Comparison of ENCODE assay signal across 1 cellular context in the genomic region with DNA sequence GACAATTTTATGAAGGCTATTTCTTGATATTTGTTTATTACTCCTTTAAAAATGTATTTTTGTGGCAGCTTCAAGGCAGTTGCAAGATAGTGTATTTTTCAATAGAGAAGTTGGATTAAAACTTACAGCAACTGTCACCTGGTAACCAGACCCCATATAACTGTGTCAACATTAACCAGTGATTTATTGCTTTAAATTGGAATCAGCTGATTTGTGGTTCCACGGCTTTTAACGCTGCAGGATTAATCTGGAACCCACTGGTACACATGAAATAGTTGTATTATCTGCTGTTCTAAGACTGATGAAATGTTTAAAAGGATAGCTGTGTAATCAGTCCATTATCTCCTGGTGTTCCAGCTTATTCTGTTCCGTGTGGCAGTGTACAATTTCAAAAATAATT.
A peak's percentile ranks its signal among the peaks of the same experiment; 100 is the strongest.
TF ChIP-seq lines count a peak whose summit lies in the region.

No MANE protein-coding gene starts in this region.

TF ChIP-seq in K562, 482 proteins besides CTCF, POLR2A, EP300 and RAD21 (continued from another document):
- TF ChIP-seq, protein P1, sequence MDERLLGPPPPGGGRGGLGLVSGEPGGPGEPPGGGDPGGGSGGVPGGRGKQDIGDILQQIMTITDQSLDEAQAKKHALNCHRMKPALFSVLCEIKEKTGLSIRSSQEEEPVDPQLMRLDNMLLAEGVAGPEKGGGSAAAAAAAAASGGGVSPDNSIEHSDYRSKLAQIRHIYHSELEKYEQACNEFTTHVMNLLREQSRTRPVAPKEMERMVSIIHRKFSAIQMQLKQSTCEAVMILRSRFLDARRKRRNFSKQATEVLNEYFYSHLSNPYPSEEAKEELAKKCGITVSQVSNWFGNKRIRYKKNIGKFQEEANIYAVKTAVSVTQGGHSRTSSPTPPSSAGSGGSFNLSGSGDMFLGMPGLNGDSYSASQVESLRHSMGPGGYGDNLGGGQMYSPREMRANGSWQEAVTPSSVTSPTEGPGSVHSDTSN (CRISPR knock-in tag; IDR thresholded peaks at IDR 0.05; ENCODE audit: low read depth), result no peak
- TF ChIP-seq, protein P1 (tag; conservative IDR thresholded peaks at IDR 0.05; ENCODE audit: low read depth), result peak; percentile 48; the same call in 1 of the 2 replicates
